ENCODE assay signal across 17 cellular contexts in genomic region chr5:151204051-151204450, GRCh38. TPM values are rescaled to one million over a fixed set of nuclear protein-coding genes. Genes with fewer than 3 reads are reported as not detected.
A peak's percentile ranks its signal among the peaks of the same experiment; 100 is the strongest.
DNase-seq lines count a peak whose midpoint lies in the region; ATAC-seq and TF ChIP-seq lines count a peak whose summit lies in the region.
"Had no signal": no experiment of that assay in that cellular context is flagged by ENCODE, and none has a peak within 500 bp of the region (broad histone marks: within the 10 kb centered on the region; RNA-seq: fewer than 3 reads in every experiment).

No MANE protein-coding gene starts in this region.

- H3K27ac Mint-ChIP-seq in stimulated activated naive CD8-positive, alpha-beta T cell treated with anti-CD3 and anti-CD28 coated beads, Interleukin-15, Interleukin-2, amounts not matched to agents 100 ng/mL and 50 ng/mL, for 24 hours, result peak overlapping the region; percentile 52
- H3K27ac Mint-ChIP-seq in activated CD8-positive, alpha-beta memory T cell treated with anti-CD3 and anti-CD28 coated beads, Interleukin-2, amount 10 ng/mL, durations not matched to agents 7 days and 5 days, result no peak overlapping the region
- no peak overlapping the region for H3K27ac Mint-ChIP-seq in MCF 10A (ENCODE audit: low read depth, unreplicated experiment)

- peaks cover 40% of the 10 kb centered on the region for H3K36me3 ChIP-seq in neutrophil
- no peaks in the 10 kb centered on the region for H3K36me3 ChIP-seq in mucosa of descending colon (ENCODE audit: low read depth)

- H3K4me3 ChIP-seq in neutrophil (ENCODE audit: low read depth in 1 of 2, low read length in 1 of 2) (no peak overlapping the region), mucosa of descending colon (no peak overlapping the region)

- H3K4me1 ChIP-seq in neutrophil (ENCODE audit: control insufficient read depth in 1 of 2, insufficient read depth in 1 of 2, low read depth in 1 of 2, low read length in 1 of 2), result peaks cover 27 to 30% of the 10 kb centered on the region in 2 experiments
- H3K4me1 ChIP-seq in mucosa of descending colon (ENCODE audit: low read depth), result peaks cover 6% of the 10 kb centered on the region

- no peaks in the 10 kb centered on the region for H3K9me3 ChIP-seq in neutrophil
- H3K9me3 ChIP-seq in mucosa of descending colon, result no peaks in the 10 kb centered on the region

- H3K9me3 Mint-ChIP-seq in stimulated activated naive CD8-positive, alpha-beta T cell treated with anti-CD3 and anti-CD28 coated beads, Interleukin-15, Interleukin-2, amounts not matched to agents 100 ng/mL and 50 ng/mL, for 24 hours, result no peaks in the 10 kb centered on the region
- no peaks in the 10 kb centered on the region for H3K9me3 Mint-ChIP-seq in activated CD8-positive, alpha-beta memory T cell treated with anti-CD3 and anti-CD28 coated beads, Interleukin-2, amount 10 ng/mL, durations not matched to agents 7 days and 5 days (ENCODE audit: low read depth)
- no peaks in the 10 kb centered on the region for H3K9me3 Mint-ChIP-seq in MCF 10A (ENCODE audit: unreplicated experiment)
- H3K9me3 Mint-ChIP-seq: CD4-positive, alpha-beta memory T cell had no signal

- no peaks in the 10 kb centered on the region for H3K27me3 Mint-ChIP-seq in stimulated activated naive CD8-positive, alpha-beta T cell treated with anti-CD3 and anti-CD28 coated beads, Interleukin-15, Interleukin-2, amounts not matched to agents 100 ng/mL and 50 ng/mL, for 24 hours
- H3K27me3 Mint-ChIP-seq in activated CD8-positive, alpha-beta memory T cell treated with anti-CD3 and anti-CD28 coated beads, Interleukin-2, amount 10 ng/mL, durations not matched to agents 7 days and 5 days, result no peaks in the 10 kb centered on the region
- H3K27me3 Mint-ChIP-seq in MCF 10A (ENCODE audit: insufficient read depth, unreplicated experiment), result no peaks in the 10 kb centered on the region
- H3K27me3 Mint-ChIP-seq: CD4-positive, alpha-beta memory T cell had no signal

- H3K27ac ChIP-seq in neutrophil, result peak overlapping the region; percentile 15
- H3K27ac ChIP-seq: HL-60 had no signal

- TF ChIP-seq CTCF in neutrophil (IDR thresholded peaks at IDR 0.05) (no peak), MCF 10A (IDR thresholded peaks at IDR 0.05; ENCODE audit: unreplicated experiment) (no peak), mucosa of descending colon (IDR thresholded peaks at IDR 0.05) (no peak)

- ATAC-seq in stimulated activated naive CD8-positive, alpha-beta T cell treated with anti-CD3 and anti-CD28 coated beads, Interleukin-15, Interleukin-2, amounts not matched to agents 100 U/mL and 50 U/mL, for 24 hours, result no peak
- no peak for ATAC-seq in activated CD8-positive, alpha-beta memory T cell treated with anti-CD3 and anti-CD28 coated beads, Interleukin-2, amount 10 ng/mL, durations not matched to agents 7 days and 5 days
- no peak for ATAC-seq in mucosa of descending colon
- ATAC-seq: Panc1 had no signal

- POLR2A ChIA-PET in MCF 10A (lab: Yijun Ruan, JAX), result interaction anchor here (0.6 to 1.7 kb wide), 2 partner anchors 10 to 49 kb away, joined by 3 to 4 read pairs; partner anchors contain the start of gene GM2A

- H3K27me3 ChIP-seq in neutrophil, result no peaks in the 10 kb centered on the region

- intact Hi-C loops in MCF 10A (cut with micrococcal nuclease) (no loop called here), mucosa of descending colon (cut with DNase I, micrococcal nuclease) (no loop called here)

- peaks cover 29% of the 10 kb centered on the region for H3K36me3 Mint-ChIP-seq in stimulated activated naive CD8-positive, alpha-beta T cell treated with anti-CD3 and anti-CD28 coated beads, Interleukin-15, Interleukin-2, amounts not matched to agents 100 ng/mL and 50 ng/mL, for 24 hours (ENCODE audit: low read depth)
- H3K36me3 Mint-ChIP-seq in activated CD8-positive, alpha-beta memory T cell treated with anti-CD3 and anti-CD28 coated beads, Interleukin-2, amount 10 ng/mL, durations not matched to agents 7 days and 5 days, result peaks cover 36% of the 10 kb centered on the region
- peaks cover 2% of the 10 kb centered on the region for H3K36me3 Mint-ChIP-seq in MCF 10A (ENCODE audit: insufficient read depth, unreplicated experiment)

- peaks cover 68% of the 10 kb centered on the region for H3K4me1 Mint-ChIP-seq in stimulated activated naive CD8-positive, alpha-beta T cell treated with anti-CD3 and anti-CD28 coated beads, Interleukin-15, Interleukin-2, amounts not matched to agents 100 ng/mL and 50 ng/mL, for 24 hours (ENCODE audit: low read depth)
- peaks cover 41% of the 10 kb centered on the region for H3K4me1 Mint-ChIP-seq in activated CD8-positive, alpha-beta memory T cell treated with anti-CD3 and anti-CD28 coated beads, Interleukin-2, amount 10 ng/mL, durations not matched to agents 7 days and 5 days
- peaks cover 13% of the 10 kb centered on the region for H3K4me1 Mint-ChIP-seq in MCF 10A (ENCODE audit: insufficient read depth, unreplicated experiment)

- no peak overlapping the region for H3K4me3 Mint-ChIP-seq in stimulated activated naive CD8-positive, alpha-beta T cell treated with anti-CD3 and anti-CD28 coated beads, Interleukin-15, Interleukin-2, amounts not matched to agents 100 ng/mL and 50 ng/mL, for 24 hours
- H3K4me3 Mint-ChIP-seq in activated CD8-positive, alpha-beta memory T cell treated with anti-CD3 and anti-CD28 coated beads, Interleukin-2, amount 10 ng/mL, durations not matched to agents 7 days and 5 days, result no peak overlapping the region
- no peak overlapping the region for H3K4me3 Mint-ChIP-seq in MCF 10A (ENCODE audit: unreplicated experiment)
- H3K4me3 Mint-ChIP-seq: CD4-positive, alpha-beta memory T cell had no signal

- DNase-seq in stimulated activated naive CD8-positive, alpha-beta T cell treated with anti-CD3 and anti-CD28 coated beads, Interleukin-15, Interleukin-2, amounts not matched to agents 100 U/mL and 50 U/mL, for 24 hours, result no peak
- DNase-seq in activated CD8-positive, alpha-beta memory T cell treated with anti-CD3 and anti-CD28 coated beads, Interleukin-2, amount 10 ng/mL, durations not matched to agents 7 days and 5 days, result peak; percentile 27
- DNase-seq in mucosa of gallbladder (ENCODE audit: low spot score) (no peak), MCF 10A (ENCODE audit: unreplicated experiment) (no peak), mucosa of descending colon (no peak)
- DNase-seq: ACHN; CD4-positive, alpha-beta memory T cell; DMS 273 treated with DMSO at 0.1 percent for 48 hours; GOT3; NCI-H1092 treated with DMSO at 0.1 percent for 48 hours; NCI-H1694; NCI-H446; Right ventricle myocardium superior had no signal

- CTCF ChIA-PET in activated CD8-positive, alpha-beta memory T cell treated with anti-CD3 and anti-CD28 coated beads, Interleukin-2, amount 10 ng/mL, durations not matched to agents 7 days and 5 days (lab: Charles Lee), result interaction anchor here (0.6 to 3.3 kb wide), 5 partner anchors 9 to 152 kb away, joined by 3 to 21 read pairs (median 3); partner anchors contain the start of gene CCDC69
- CTCF ChIA-PET in MCF 10A (lab: Yijun Ruan, JAX), result interaction anchor here (0.6 to 3.2 kb wide), 8 partner anchors 20 to 334 kb away, joined by 3 to 11 read pairs (median 3); no protein-coding TSS in a partner anchor

- no TSS peak for BruUV-seq in MCF 10A (replicated peaks; lab: Mats Ljungman, UMichigan)

RNA-seq across cellular contexts. Expression of gene CCDC69, which starts 19.8 kb away (rescaled TPM):
- total RNA-seq in activated CD8-positive, alpha-beta memory T cell treated with anti-CD3 and anti-CD28 coated beads, Interleukin-2, amount 10 ng/mL, durations not matched to agents 7 days and 5 days, result 10 to 100 TPM; 73.1 to 89.1 TPM
- 36.0 TPM for total RNA-seq in mucosa of gallbladder
- 2.8 and 3.0 TPM in 2 replicates for total RNA-seq in MCF 10A (2022)
- 100 to 1,000 TPM in 1 of 3 donors, 10 to 100 TPM in 1, 1 to 10 TPM in 1; 8.8 to 190 (median 23.4) TPM for total RNA-seq in mucosa of descending colon

RNA-seq across cellular contexts. Expression of gene ANXA6, which starts 46.5 kb away (rescaled TPM):
- 100 to 1,000 TPM; 623 to 640 TPM for total RNA-seq in activated CD8-positive, alpha-beta memory T cell treated with anti-CD3 and anti-CD28 coated beads, Interleukin-2, amount 10 ng/mL, durations not matched to agents 7 days and 5 days
- total RNA-seq in mucosa of gallbladder (153 TPM), MCF 10A (2022) (2.6 TPM in 2 replicates), mucosa of descending colon (100 to 1,000 TPM in 1 of 3 donors, 10 to 100 TPM in 2; 21.4 to 180 (median 68.0) TPM)

RNA-seq across cellular contexts. Expression of gene GM2A, which starts 48.9 kb away (rescaled TPM):
- 10 to 100 TPM; 13.4 to 18.7 TPM for total RNA-seq in activated CD8-positive, alpha-beta memory T cell treated with anti-CD3 and anti-CD28 coated beads, Interleukin-2, amount 10 ng/mL, durations not matched to agents 7 days and 5 days
- total RNA-seq in mucosa of gallbladder (38.1 TPM), MCF 10A (2022) (28.9 and 36.1 TPM in 2 replicates), mucosa of descending colon (10 to 100 TPM; 22.0 to 32.1 (median 30.9) TPM)
